In the genomic region with DNA sequence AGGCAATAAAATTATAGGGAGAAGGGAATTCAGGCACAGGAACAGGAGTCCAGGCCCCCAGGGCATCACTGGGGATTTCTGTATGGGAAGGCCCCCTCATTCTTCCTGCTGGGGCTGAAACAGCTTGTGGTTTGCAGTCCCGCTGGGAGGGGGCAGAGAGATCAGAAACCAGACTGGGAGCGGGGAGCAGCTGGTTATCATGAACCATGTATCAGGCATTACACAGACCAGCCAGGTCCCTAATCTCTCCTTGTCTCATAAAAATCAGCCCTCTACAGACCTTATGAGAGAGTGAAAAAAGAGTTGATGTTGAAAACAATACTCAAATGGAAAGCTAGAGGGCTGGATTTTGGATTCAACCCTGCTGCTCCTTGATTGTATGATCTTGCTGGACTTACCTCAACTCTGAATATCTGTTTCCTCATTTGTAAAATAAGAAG, we compare ENCODE assay signal across 18 cellular contexts.
A peak's percentile ranks its signal among the peaks of the same experiment; 100 is the strongest.
DNase-seq lines count a peak whose midpoint lies in the region; ATAC-seq and TF ChIP-seq lines count a peak whose summit lies in the region.
"Had no signal": no experiment of that assay in that cellular context is flagged by ENCODE, and none has a peak within 500 bp of the region (broad histone marks: within the 10 kb centered on the region; RNA-seq: fewer than 3 reads in every experiment).

No MANE protein-coding gene starts in this region.

- no peaks in the 10 kb centered on the region for H3K9me3 ChIP-seq in Caco-2
- H3K9me3 ChIP-seq: A549, tibial artery had no signal

- TF ChIP-seq CTCF in fibroblast of villous mesenchyme (IDR thresholded peaks at IDR 0.05; ENCODE audit: insufficient read depth, low read depth, low read length) (peak; percentile 46), Caco-2 (IDR thresholded peaks at IDR 0.05; ENCODE audit: insufficient read depth in 1 of 2, low read depth in 1 of 2, low read length in 1 of 2, severe bottlenecking in 1 of 2, unreplicated experiment in 1 of 2) (no peak)

- H3K27me3 Mint-ChIP-seq in Caco-2 (ENCODE audit: insufficient read depth, unreplicated experiment): no peaks in the 10 kb centered on the region
- peaks cover 4 to 13% (median 9%) of the 10 kb centered on the region in 5 donors for H3K27me3 Mint-ChIP-seq in naive thymus-derived CD8-positive, alpha-beta T cell
- peaks cover 4 to 8% of the 10 kb centered on the region in 2 donors for H3K27me3 Mint-ChIP-seq in stimulated activated naive B cell treated with anti-CD40 and anti-IgM and Interleukin-4, amounts not matched to agents 10 μg/mL and 1 μg/mL and 100 μg/mL, for 72 hours

- H3K4me3 ChIP-seq in fibroblast of villous mesenchyme (ENCODE audit: low read depth, low read length): no peak overlapping the region
- no peak overlapping the region for H3K4me3 ChIP-seq in urinary bladder (ENCODE audit: low read depth, low read length)
- no peak overlapping the region for H3K4me3 ChIP-seq in Caco-2 (ENCODE audit: low read depth, low read length)
- H3K4me3 ChIP-seq: A549, dorsolateral prefrontal cortex, tibial artery had no signal

- H3K9me3 Mint-ChIP-seq in Caco-2 (ENCODE audit: unreplicated experiment): peaks cover 2% of the 10 kb centered on the region
- peaks cover 0 to 5% (median 0%) of the 10 kb centered on the region in 9 donors for H3K9me3 Mint-ChIP-seq in naive thymus-derived CD8-positive, alpha-beta T cell
- H3K9me3 Mint-ChIP-seq in stimulated activated naive B cell treated with anti-CD40 and anti-IgM and Interleukin-4, amounts not matched to agents 10 μg/mL and 1 μg/mL and 100 μg/mL, for 72 hours: peaks cover 0 to 3% of the 10 kb centered on the region in 2 donors
- H3K9me3 Mint-ChIP-seq: natural killer cell, WTC11 had no signal

- no peaks in the 10 kb centered on the region for H3K27me3 ChIP-seq in Caco-2 (replicated peaks; ENCODE audit: control insufficient read depth, insufficient read depth, low read length)
- H3K27me3 ChIP-seq: dorsolateral prefrontal cortex, tibial artery had no signal

- no peaks in the 10 kb centered on the region for H3K4me1 Mint-ChIP-seq in Caco-2 (ENCODE audit: low read depth, unreplicated experiment)
- H3K4me1 Mint-ChIP-seq in naive thymus-derived CD8-positive, alpha-beta T cell: no peaks in the 10 kb centered on the region
- H3K4me1 Mint-ChIP-seq in stimulated activated naive B cell treated with anti-CD40 and anti-IgM and Interleukin-4, amounts not matched to agents 10 μg/mL and 1 μg/mL and 100 μg/mL, for 72 hours: no peaks in the 10 kb centered on the region
- H3K4me1 Mint-ChIP-seq: natural killer cell had no signal

- no peak overlapping the region for H3K27ac Mint-ChIP-seq in Caco-2 (ENCODE audit: unreplicated experiment)
- no peak overlapping the region for H3K27ac Mint-ChIP-seq in naive thymus-derived CD8-positive, alpha-beta T cell
- H3K27ac Mint-ChIP-seq in stimulated activated naive B cell treated with anti-CD40 and anti-IgM and Interleukin-4, amounts not matched to agents 10 μg/mL and 1 μg/mL and 100 μg/mL, for 72 hours: no peak overlapping the region
- H3K27ac Mint-ChIP-seq: natural killer cell, WTC11 had no signal

- no peaks in the 10 kb centered on the region for H3K36me3 Mint-ChIP-seq in Caco-2 (ENCODE audit: insufficient read depth, unreplicated experiment)
- no peaks in the 10 kb centered on the region for H3K36me3 Mint-ChIP-seq in naive thymus-derived CD8-positive, alpha-beta T cell
- no peaks in the 10 kb centered on the region for H3K36me3 Mint-ChIP-seq in stimulated activated naive B cell treated with anti-CD40 and anti-IgM and Interleukin-4, amounts not matched to agents 10 μg/mL and 1 μg/mL and 100 μg/mL, for 72 hours
- H3K36me3 Mint-ChIP-seq: natural killer cell, WTC11 had no signal

- no peak overlapping the region for H3K4me3 Mint-ChIP-seq in Caco-2 (ENCODE audit: unreplicated experiment)
- H3K4me3 Mint-ChIP-seq in naive thymus-derived CD8-positive, alpha-beta T cell: no peak overlapping the region
- no peak overlapping the region for H3K4me3 Mint-ChIP-seq in stimulated activated naive B cell treated with anti-CD40 and anti-IgM and Interleukin-4, amounts not matched to agents 10 μg/mL and 1 μg/mL and 100 μg/mL, for 72 hours
- H3K4me3 Mint-ChIP-seq: natural killer cell, WTC11 had no signal

- H3K36me3 ChIP-seq in urinary bladder (ENCODE audit: insufficient read depth): no peaks in the 10 kb centered on the region
- H3K36me3 ChIP-seq in Caco-2 (ENCODE audit: control insufficient read depth, insufficient read depth, low read length): no peaks in the 10 kb centered on the region
- H3K36me3 ChIP-seq: tibial artery had no signal

- no peak for ATAC-seq in naive thymus-derived CD8-positive, alpha-beta T cell
- no peak for ATAC-seq in stimulated activated naive B cell treated with anti-CD40 and anti-IgM and Interleukin-4, amounts not matched to agents 10 μg/mL and 1 μg/mL and 100 μg/mL, for 72 hours (replicated peaks)
- ATAC-seq: A549, natural killer cell, WTC11 had no signal

- no TSS peak for BruUV-seq in Caco-2 (replicated peaks; lab: Mats Ljungman, UMichigan)

- CTCF ChIA-PET in Caco-2 (lab: Charles Lee): interaction anchor here (0.7 kb wide), 1 partner anchor 10 kb away, joined by 3 read pairs; no protein-coding TSS in a partner anchor

- no peaks in the 10 kb centered on the region for H3K4me1 ChIP-seq in urinary bladder (ENCODE audit: insufficient read depth)
- no peaks in the 10 kb centered on the region for H3K4me1 ChIP-seq in Caco-2
- H3K4me1 ChIP-seq: A549 had no signal

- in situ Hi-C loops in SK-MEL-5 (cut with HindIII; ENCODE audit: low pct_unique_long_range_greater_than_20kb, low sequenced_read_pairs): no loop called here

- intact Hi-C loops in Caco-2 (cut with micrococcal nuclease; ENCODE audit: unreplicated experiment): no loop called here

- 40% methylated on average over 2 of the region's 2 CpGs for WGBS in urinary bladder

- DNase-seq in NCI-H82 (lab: John Stamatoyannopoulos, UW) (peak; percentile 58), NCI-H82 treated with DMSO at 0.1 percent for 48 hours (lab: John Stamatoyannopoulos, UW; ENCODE audit: unreplicated experiment) (no peak), SK-MEL-5 (ENCODE audit: low read depth, low spot score) (peak; percentile 3), fibroblast of villous mesenchyme (ENCODE audit: low read depth) (peak; percentile 96), Caco-2 (no peak)
- DNase-seq in naive thymus-derived CD8-positive, alpha-beta T cell: no peak
- no peak for DNase-seq in stimulated activated naive B cell treated with anti-CD40 and anti-IgM and Interleukin-4, amounts not matched to agents 10 μg/mL and 1 μg/mL and 100 μg/mL, for 72 hours
- DNase-seq: activated CD8-positive, alpha-beta memory T cell treated with anti-CD3 and anti-CD28 coated beads, Interleukin-2, amount 50 U/mL, for 48 hours; dorsolateral prefrontal cortex; GOT3; natural killer cell; NCI-H1417 treated with DMSO at 0.1 percent for 48 hours; NCI-H526 treated with DMSO at 0.1 percent for 48 hours; SIG-M5; tibial artery had no signal

- H3K27ac ChIP-seq in urinary bladder (ENCODE audit: low read depth): peak overlapping the region; percentile 28
- H3K27ac ChIP-seq: A549, dorsolateral prefrontal cortex, tibial artery had no signal

- POLR2A ChIA-PET in Caco-2 (lab: Charles Lee): no interaction called here
- POLR2A ChIA-PET in naive thymus-derived CD8-positive, alpha-beta T cell (lab: Charles Lee): no interaction called here

Comparison
In these comparisons a context has a peak if more than half of its experiments do, and no peak if none do; other contexts are left out.
1. DNase-seq: peak in NCI-H82 (single experiment), SK-MEL-5 (single experiment) and fibroblast of villous mesenchyme (single experiment); none in NCI-H82 treated with DMSO at 0.1 percent for 48 hours (single experiment), Caco-2 (0 of 2), naive thymus-derived CD8-positive, alpha-beta T cell (0 of 10) and stimulated activated naive B cell treated with anti-CD40 and anti-IgM and Interleukin-4, amounts not matched to agents 10 μg/mL and 1 μg/mL and 100 μg/mL, for 72 hours (single experiment).